18 cellular contexts compared by ENCODE assay signal in genomic region chr6:161110380-161110779, GRCh38.
A peak's percentile ranks its signal among the peaks of the same experiment; 100 is the strongest.
DNase-seq lines count a peak whose midpoint lies in the region; ATAC-seq and TF ChIP-seq lines count a peak whose summit lies in the region.
"Had no signal": no experiment of that assay in that cellular context is flagged by ENCODE, and none has a peak within 500 bp of the region (broad histone marks: within the 10 kb centered on the region; RNA-seq: fewer than 3 reads in every experiment).

No MANE protein-coding gene starts in this region.

- H3K4me3 Mint-ChIP-seq in activated CD4-positive, alpha-beta T cell treated with anti-CD3 and anti-CD28 coated beads for 36 hours: no peak overlapping the region
- no peak overlapping the region for H3K4me3 Mint-ChIP-seq in stimulated activated naive CD8-positive, alpha-beta T cell treated with anti-CD3 and anti-CD28 coated beads, Interleukin-15, Interleukin-2, amounts not matched to agents 100 ng/mL and 50 ng/mL, for 24 hours

- no peak for DNase-seq in activated CD4-positive, alpha-beta T cell treated with anti-CD3 and anti-CD28 coated beads for 36 hours
- no peak for DNase-seq in activated CD4-positive, alpha-beta T cell treated with anti-CD3 and anti-CD28 coated beads, Interleukin-2, amount 50 U/mL, for 1 hour
- no peak for DNase-seq in stimulated activated naive CD8-positive, alpha-beta T cell treated with anti-CD3 and anti-CD28 coated beads, Interleukin-15, Interleukin-2, amounts not matched to agents 100 U/mL and 50 U/mL, for 24 hours
- DNase-seq in lower lobe of right lung (no peak), GM10248 (ENCODE audit: extremely low spot score) (no peak)
- DNase-seq: 8988T, GM23248, IMR-90, Kasumi-1, NCI-H1930, NCI-H2171 treated with DMSO at 0.1 percent for 48 hours, NCI-H510A treated with DMSO at 0.1 percent for 48 hours, RPMI8226 had no signal

- peak overlapping the region; percentile 85 for H3K27ac Mint-ChIP-seq in activated CD4-positive, alpha-beta T cell treated with anti-CD3 and anti-CD28 coated beads for 36 hours
- peak overlapping the region; percentile 17 for H3K27ac Mint-ChIP-seq in stimulated activated naive CD8-positive, alpha-beta T cell treated with anti-CD3 and anti-CD28 coated beads, Interleukin-15, Interleukin-2, amounts not matched to agents 100 ng/mL and 50 ng/mL, for 24 hours

- peaks cover 33% of the 10 kb centered on the region for H3K4me1 Mint-ChIP-seq in activated CD4-positive, alpha-beta T cell treated with anti-CD3 and anti-CD28 coated beads for 36 hours
- H3K4me1 Mint-ChIP-seq in stimulated activated naive CD8-positive, alpha-beta T cell treated with anti-CD3 and anti-CD28 coated beads, Interleukin-15, Interleukin-2, amounts not matched to agents 100 ng/mL and 50 ng/mL, for 24 hours (ENCODE audit: low read depth): peaks cover 9% of the 10 kb centered on the region

- peaks cover 99% of the 10 kb centered on the region for H3K36me3 ChIP-seq in lower lobe of right lung

- CTCF ChIA-PET in activated CD4-positive, alpha-beta T cell treated with anti-CD3 and anti-CD28 coated beads for 36 hours (lab: Charles Lee): interaction anchor here (0.6 to 1.3 kb wide), 2 partner anchors 8 to 30 kb away, joined by 3 to 4 read pairs; no protein-coding TSS in a partner anchor
- CTCF ChIA-PET in GM10248 (lab: Yijun Ruan, JAX): interaction anchor here (1.5 kb wide), 1 partner anchor 102 kb away, joined by 3 read pairs; no protein-coding TSS in a partner anchor

- no peaks in the 10 kb centered on the region for H3K27me3 Mint-ChIP-seq in activated CD4-positive, alpha-beta T cell treated with anti-CD3 and anti-CD28 coated beads for 36 hours
- H3K27me3 Mint-ChIP-seq in stimulated activated naive CD8-positive, alpha-beta T cell treated with anti-CD3 and anti-CD28 coated beads, Interleukin-15, Interleukin-2, amounts not matched to agents 100 ng/mL and 50 ng/mL, for 24 hours: no peaks in the 10 kb centered on the region

- intact Hi-C loops in activated CD4-positive, alpha-beta T cell treated with anti-CD3 and anti-CD28 coated beads for 36 hours (cut with DNase I, micrococcal nuclease): no loop called here
- intact Hi-C loops in lower lobe of right lung (cut with DNase I): no loop called here

- no peak for TF ChIP-seq CTCF in lower lobe of right lung (IDR thresholded peaks at IDR 0.05)
- no peak for TF ChIP-seq CTCF in GM10248 (IDR thresholded peaks at IDR 0.05; ENCODE audit: control extremely low read depth, extremely low read depth, low read depth, missing control alignments)

- POLR2A ChIA-PET in activated CD4-positive, alpha-beta T cell treated with anti-CD3 and anti-CD28 coated beads for 36 hours (lab: Charles Lee): no interaction called here
- POLR2A ChIA-PET in GM10248 (lab: Yijun Ruan, JAX): no interaction called here

- H3K27ac ChIP-seq in lower lobe of right lung: no peak overlapping the region
- H3K27ac ChIP-seq: BLaER1, GM23248 had no signal

- no peaks in the 10 kb centered on the region for H3K9me3 Mint-ChIP-seq in activated CD4-positive, alpha-beta T cell treated with anti-CD3 and anti-CD28 coated beads for 36 hours (ENCODE audit: low read depth)
- H3K9me3 Mint-ChIP-seq in stimulated activated naive CD8-positive, alpha-beta T cell treated with anti-CD3 and anti-CD28 coated beads, Interleukin-15, Interleukin-2, amounts not matched to agents 100 ng/mL and 50 ng/mL, for 24 hours: no peaks in the 10 kb centered on the region

- H3K4me3 ChIP-seq in lower lobe of right lung: no peak overlapping the region
- H3K4me3 ChIP-seq: BLaER1, GM23248 had no signal

- no peaks in the 10 kb centered on the region for H3K27me3 ChIP-seq in lower lobe of right lung (ENCODE audit: low read depth)
- H3K27me3 ChIP-seq: BLaER1 had no signal

- no peaks in the 10 kb centered on the region for H3K4me1 ChIP-seq in lower lobe of right lung
- H3K4me1 ChIP-seq: BLaER1 had no signal

- no peak for ATAC-seq in activated CD4-positive, alpha-beta T cell treated with anti-CD3 and anti-CD28 coated beads for 36 hours
- no peak for ATAC-seq in stimulated activated naive CD8-positive, alpha-beta T cell treated with anti-CD3 and anti-CD28 coated beads, Interleukin-15, Interleukin-2, amounts not matched to agents 100 U/mL and 50 U/mL, for 24 hours
- peak; percentile 24 to 34 for ATAC-seq in lower lobe of right lung
- no peak for ATAC-seq in SK-N-SH treated with all-trans-retinoic acid at 6 μM for 48 hours
- no peak for ATAC-seq in GM19463 (IDR thresholded peaks at IDR 0.05; ENCODE audit: unreplicated experiment)
- ATAC-seq: HCT116 had no signal

- H3K9me3 ChIP-seq in lower lobe of right lung: no peaks in the 10 kb centered on the region
- H3K9me3 ChIP-seq: BLaER1 had no signal

- H3K36me3 Mint-ChIP-seq in activated CD4-positive, alpha-beta T cell treated with anti-CD3 and anti-CD28 coated beads for 36 hours (ENCODE audit: low read depth): peaks cover 77% of the 10 kb centered on the region
- H3K36me3 Mint-ChIP-seq in stimulated activated naive CD8-positive, alpha-beta T cell treated with anti-CD3 and anti-CD28 coated beads, Interleukin-15, Interleukin-2, amounts not matched to agents 100 ng/mL and 50 ng/mL, for 24 hours (ENCODE audit: low read depth): peaks cover 81% of the 10 kb centered on the region

TF ChIP-seq in SK-N-SH treated with all-trans-retinoic acid at 6 μM for 48 hours, 23 proteins besides CTCF, POLR2A, EP300 and RAD21:
- TF ChIP-seq CSDC2 (CRISPR knock-in tag; IDR thresholded peaks at IDR 0.05) (no peak), SNAI2 (CRISPR knock-in tag; IDR thresholded peaks at IDR 0.05) (no peak), ZC3H10 (CRISPR knock-in tag; IDR thresholded peaks at IDR 0.05) (no peak), ZFP3 (CRISPR knock-in tag; IDR thresholded peaks at IDR 0.05) (no peak), ISL1 (CRISPR knock-in tag; IDR thresholded peaks at IDR 0.05) (no peak), BACH2 (CRISPR knock-in tag; IDR thresholded peaks at IDR 0.05; ENCODE audit: borderline replicate concordance) (no peak), OSR1 (CRISPR knock-in tag; IDR thresholded peaks at IDR 0.05) (no peak), ESRRG (CRISPR knock-in tag; IDR thresholded peaks at IDR 0.05) (no peak), ARNTL (CRISPR knock-in tag; IDR thresholded peaks at IDR 0.05; ENCODE audit: borderline replicate concordance, low read depth) (no peak), ZFP30 (CRISPR knock-in tag; IDR thresholded peaks at IDR 0.05) (no peak), CREB5 (CRISPR knock-in tag; IDR thresholded peaks at IDR 0.05; ENCODE audit: low read depth) (no peak), ZNF70 (CRISPR knock-in tag; IDR thresholded peaks at IDR 0.05) (no peak), CSRNP3 (CRISPR knock-in tag; IDR thresholded peaks at IDR 0.05) (no peak), POU6F1 (CRISPR knock-in tag; IDR thresholded peaks at IDR 0.05; ENCODE audit: borderline replicate concordance, low read depth) (no peak), GLIS3 (CRISPR knock-in tag; IDR thresholded peaks at IDR 0.05) (no peak), TOX (CRISPR knock-in tag; IDR thresholded peaks at IDR 0.05; ENCODE audit: borderline replicate concordance) (no peak)

Comparison
In these comparisons a context has a peak if more than half of its experiments do, and no peak if none do; other contexts are left out.
1. ATAC-seq: peak in lower lobe of right lung (2 of 2); none in activated CD4-positive, alpha-beta T cell treated with anti-CD3 and anti-CD28 coated beads for 36 hours (single experiment), stimulated activated naive CD8-positive, alpha-beta T cell treated with anti-CD3 and anti-CD28 coated beads, Interleukin-15, Interleukin-2, amounts not matched to agents 100 U/mL and 50 U/mL, for 24 hours (single experiment), SK-N-SH treated with all-trans-retinoic acid at 6 μM for 48 hours (single experiment) and GM19463 (single experiment).